Comparison of ENCODE assay signal across 9 cellular contexts in the genomic region with DNA sequence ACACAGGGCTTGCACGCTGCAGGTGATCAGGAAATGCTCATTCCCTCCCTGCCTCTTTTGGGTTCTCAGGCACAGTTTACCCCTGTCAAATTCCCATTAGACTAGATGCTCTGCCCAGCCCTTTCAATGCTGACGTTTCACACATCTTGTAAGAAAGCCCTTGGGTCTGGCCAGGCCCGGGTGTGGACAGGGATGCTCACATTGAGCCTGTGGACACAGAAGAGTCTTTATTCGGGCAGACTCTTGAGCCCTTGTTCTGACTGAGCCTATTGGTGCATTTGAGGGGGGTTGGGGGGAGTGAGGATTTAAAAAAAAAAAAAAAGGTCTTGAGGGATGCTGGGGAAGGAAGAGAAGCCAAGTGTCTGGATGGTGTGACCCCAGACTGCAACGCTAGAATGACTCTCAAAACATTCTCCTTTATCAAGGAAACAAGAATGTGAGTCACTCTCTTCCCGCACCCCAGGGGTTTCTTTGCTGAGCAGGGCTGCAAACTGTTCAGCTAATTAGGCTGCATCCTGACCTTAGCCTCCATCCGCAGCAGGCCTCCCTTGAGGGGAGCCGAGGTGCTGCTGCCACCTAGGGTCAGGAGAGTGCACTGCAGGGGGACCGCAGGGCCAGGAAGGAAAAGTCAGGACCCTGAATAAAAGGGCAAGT. TPM values are rescaled to one million over a fixed set of nuclear protein-coding genes. Genes with fewer than 3 reads are reported as not detected.
A peak's percentile ranks its signal among the peaks of the same experiment; 100 is the strongest.
DNase-seq lines count a peak whose midpoint lies in the region; ATAC-seq and TF ChIP-seq lines count a peak whose summit lies in the region.
"Had no signal": no experiment of that assay in that cellular context is flagged by ENCODE, and none has a peak within 500 bp of the region (broad histone marks: within the 10 kb centered on the region; RNA-seq: fewer than 3 reads in every experiment).

No MANE protein-coding gene starts in this region.

- no peaks in the 10 kb centered on the region for H3K4me1 ChIP-seq in psoas muscle

- no peaks in the 10 kb centered on the region for H3K36me3 Mint-ChIP-seq in activated naive CD4-positive, alpha-beta T cell treated with anti-CD3 and anti-CD28 coated beads, Interleukin-2, amount 50 U/mL, for 72 hours

- H3K9me3 ChIP-seq in psoas muscle = no peaks in the 10 kb centered on the region

- ATAC-seq in HG03469 (IDR thresholded peaks at IDR 0.05; ENCODE audit: unreplicated experiment) = peak; percentile 69
- peak; percentile 84 to 89 for ATAC-seq in activated naive CD4-positive, alpha-beta T cell treated with anti-CD3 and anti-CD28 coated beads, Interleukin-2, amount 50 U/mL, for 72 hours
- peak; percentile 80 to 88 (median 82) for ATAC-seq in psoas muscle
- no peak for ATAC-seq in GM19035 (IDR thresholded peaks at IDR 0.05; ENCODE audit: unreplicated experiment)

- no peaks in the 10 kb centered on the region for H3K9me3 Mint-ChIP-seq in activated naive CD4-positive, alpha-beta T cell treated with anti-CD3 and anti-CD28 coated beads, Interleukin-2, amount 50 U/mL, for 72 hours

- H3K4me3 ChIP-seq in psoas muscle = no peak overlapping the region

- peak; percentile 96 for TF ChIP-seq CTCF in psoas muscle (IDR thresholded peaks at IDR 0.05)

- H3K27ac Mint-ChIP-seq in activated naive CD4-positive, alpha-beta T cell treated with anti-CD3 and anti-CD28 coated beads, Interleukin-2, amount 50 U/mL, for 72 hours = no peak overlapping the region

- no peak overlapping the region for H3K27ac ChIP-seq in psoas muscle

- H3K36me3 ChIP-seq in psoas muscle (ENCODE audit: insufficient read depth in 1 of 2, low read depth in 1 of 2) = no peaks in the 10 kb centered on the region

- DNase-seq in CD1c-positive myeloid dendritic cell (ENCODE audit: extremely low spot score) = peak; percentile 59
- DNase-seq in GM19238 (ENCODE audit: insufficient read length, low spot score) = peak; percentile 67
- peak; percentile 51 for DNase-seq in SK-N-DZ (ENCODE audit: low spot score)
- DNase-seq in activated naive CD4-positive, alpha-beta T cell treated with anti-CD3 and anti-CD28 coated beads, Interleukin-2, amount 50 U/mL, for 72 hours (ENCODE audit: low spot score in 2 of 2) = peak in 1 of 2 donors; percentile 76
- peak; percentile 82 for DNase-seq in cardiac septum (ENCODE audit: low spot score)
- DNase-seq in psoas muscle = peak; percentile 58 to 80

- WGBS in psoas muscle, 3 donors = 40 to 47% (median 41%) methylated on average over 9 of the region's 9 CpGs

- intact Hi-C loops in cardiac septum (cut with DNase I) = loop anchor here (2.0 to 5.0 kb wide), 2 partner anchors 545 to 1187 kb away; no protein-coding TSS in a partner anchor
- intact Hi-C loops in psoas muscle (cut with DNase I) = loop anchor here in 1 of 2 donors (5.0 kb wide), 1 partner anchor 550 kb away; no protein-coding TSS in a partner anchor

- no peaks in the 10 kb centered on the region for H3K27me3 ChIP-seq in psoas muscle (ENCODE audit: insufficient read depth in 3 of 3, low read length in 2 of 3)

RNA-seq across cellular contexts. Expression of gene TMEM72, which starts 53.6 kb away (rescaled TPM):
- polyA plus RNA-seq in SK-N-DZ (2014; cell fraction: cytosol; rRNA removed) = not detected in 2 replicates
- not detected in 2 replicates for polyA plus RNA-seq in SK-N-DZ (2014; cell fraction: nucleus; rRNA removed)
- total RNA-seq in activated naive CD4-positive, alpha-beta T cell treated with anti-CD3 and anti-CD28 coated beads, Interleukin-2, amount 50 U/mL, for 72 hours = not detected
- not detected for total RNA-seq in cardiac septum
- total RNA-seq in psoas muscle = not detected
- polyA plus RNA-seq in psoas muscle = not detected
- total RNA-seq: T-helper 1 cell treated with Interleukin-12 subunit alpha and Interleukin-12 subunit beta and Interleukin-4 antibody, amounts not matched to agents 30 ng/mL and 1 ng/mL, for 36 hours had no signal
